ENCODE assay signal across 8 cellular contexts in the genomic region with DNA sequence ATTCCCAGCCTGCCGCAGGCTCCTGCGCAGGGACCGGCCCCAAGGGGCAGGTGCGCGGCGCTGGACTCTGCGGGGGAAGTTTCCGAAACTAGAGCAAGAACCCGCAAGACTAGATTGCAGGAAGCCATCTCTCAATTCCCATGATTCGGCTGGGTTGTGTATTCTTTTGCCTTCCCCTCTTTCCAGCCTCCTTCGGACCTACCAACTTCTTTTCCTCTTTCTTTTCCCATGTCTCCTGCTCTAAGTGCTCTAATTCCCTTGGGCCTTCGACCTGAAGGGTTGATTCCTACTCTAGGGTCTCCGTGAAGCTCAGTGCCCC. TPM values are rescaled to one million over a fixed set of nuclear protein-coding genes. Genes with fewer than 3 reads are reported as not detected.
DNase-seq lines count a peak whose midpoint lies in the region; ATAC-seq and TF ChIP-seq lines count a peak whose summit lies in the region.

No MANE protein-coding gene starts in this region.

- no peaks in the 10 kb centered on the region for H3K79me2 ChIP-seq in Karpas-422 (ENCODE audit: low read length)

- no peaks in the 10 kb centered on the region for H3K27me3 ChIP-seq in right atrium auricular region
- H3K27me3 ChIP-seq in muscle layer of colon (ENCODE audit: control insufficient read depth in 1 of 2, insufficient read depth in 2 of 2, low read length in 2 of 2): peaks cover 0 to 6% of the 10 kb centered on the region in 2 donors
- no peaks in the 10 kb centered on the region for H3K27me3 ChIP-seq in Karpas-422 (ENCODE audit: low read length)

- H3K36me3 ChIP-seq in right atrium auricular region: no peaks in the 10 kb centered on the region
- no peaks in the 10 kb centered on the region for H3K36me3 ChIP-seq in muscle layer of colon (ENCODE audit: insufficient read depth, low read length)
- H3K36me3 ChIP-seq in Karpas-422 (ENCODE audit: insufficient read depth, low read length): no peaks in the 10 kb centered on the region

- ATAC-seq in Right ventricle myocardium inferior: no peak

- no peaks in the 10 kb centered on the region for H3K9me2 ChIP-seq in Karpas-422 (replicated peaks; ENCODE audit: insufficient read depth, low read length)

- H3K9ac ChIP-seq in muscle layer of colon (ENCODE audit: low read length) (peak overlapping the region; percentile 55), Karpas-422 (ENCODE audit: low read length) (no peak overlapping the region)

- DNase-seq in right atrium auricular region (ENCODE audit: low spot score) (no peak), Right ventricle myocardium inferior (ENCODE audit: missing footprints) (no peak), mucosa of gallbladder (ENCODE audit: low spot score) (no peak), T-helper 9 cell (no peak), iPS-NIHi7 (ENCODE audit: extremely low spot score) (no peak), Karpas-422 (no peak)

- peak overlapping the region; percentile 48 to 65 for H3K4me3 ChIP-seq in right atrium auricular region
- H3K4me3 ChIP-seq in muscle layer of colon (ENCODE audit: low read depth in 1 of 2, low read length in 2 of 2): peak overlapping the region; percentile 43 to 82
- no peak overlapping the region for H3K4me3 ChIP-seq in Karpas-422 (ENCODE audit: low read length)

- no peak overlapping the region for H3K4me2 ChIP-seq in Karpas-422 (ENCODE audit: low read depth, low read length, poor library complexity, severe bottlenecking)

- H4K20me1 ChIP-seq in Karpas-422 (ENCODE audit: insufficient read depth, low read depth, low read length): no peaks in the 10 kb centered on the region

- peaks cover 0 to 14% of the 10 kb centered on the region in 2 donors for H3K4me1 ChIP-seq in right atrium auricular region
- H3K4me1 ChIP-seq in muscle layer of colon (ENCODE audit: insufficient read depth, low read length): peaks cover 18% of the 10 kb centered on the region
- no peaks in the 10 kb centered on the region for H3K4me1 ChIP-seq in Karpas-422 (ENCODE audit: low read length)

- no peak for TF ChIP-seq CTCF in right atrium auricular region (IDR thresholded peaks at IDR 0.05)

- no peaks in the 10 kb centered on the region for H3K9me3 ChIP-seq in right atrium auricular region
- H3K9me3 ChIP-seq in muscle layer of colon (ENCODE audit: low read length): no peaks in the 10 kb centered on the region
- no peaks in the 10 kb centered on the region for H3K9me3 ChIP-seq in Karpas-422 (ENCODE audit: low read length)

- H3K27ac ChIP-seq in right atrium auricular region (peak overlapping the region; percentile 76 to 79), cingulate gyrus (ENCODE audit: low read depth, low read length) (peak overlapping the region; percentile 70), muscle layer of colon (ENCODE audit: low read depth, low read length) (peak overlapping the region; percentile 74), Karpas-422 (ENCODE audit: low read length) (no peak overlapping the region)

- intact Hi-C loops in Right ventricle myocardium inferior (cut with DNase I): loop anchor here (5.0 kb wide), 1 partner anchor 63 kb away; the partner anchor contains the start of gene YIPF6

- H2AFZ ChIP-seq in Karpas-422 (ENCODE audit: low read length): no peak overlapping the region

RNA-seq across cellular contexts. Expression of gene OPHN1, which starts 0.6 kb away (rescaled TPM):
- 1 to 10 TPM; 2.5 to 4.3 TPM for total RNA-seq in right atrium auricular region
- 8.0 TPM for total RNA-seq in Right ventricle myocardium inferior
- total RNA-seq in mucosa of gallbladder: 7.6 TPM
- total RNA-seq in Karpas-422 (2014; rRNA removed; shearing (Covaris generic); ENCODE audit: low replicate concordance): not detected in 2 replicates
